ENCODE assay signal across 17 cellular contexts in genomic region chr7:94323872-94324271, GRCh38.
"Had no signal": no experiment of that assay in that cellular context is flagged by ENCODE, and none has a peak within 500 bp of the region (broad histone marks: within the 10 kb centered on the region; RNA-seq: fewer than 3 reads in every experiment).

No MANE protein-coding gene starts in this region.

- H3K36me3 Mint-ChIP-seq: activated naive CD8-positive, alpha-beta T cell treated with anti-CD3 and anti-CD28 coated beads, Interleukin-2, amount 10 ng/mL, durations not matched to agents 7 days and 5 days; immature natural killer cell had no signal

- H3K4me1 ChIP-seq: esophagus squamous epithelium had no signal

- FAIRE-seq: bronchial epithelial cell, colon had no signal

- H3K4me1 Mint-ChIP-seq: activated CD4-positive, alpha-beta memory T cell treated with anti-CD3 and anti-CD28 coated beads, Interleukin-2, amount 10 ng/mL, durations not matched to agents 7 days and 5 days; activated naive CD8-positive, alpha-beta T cell treated with anti-CD3 and anti-CD28 coated beads, Interleukin-2, amount 10 ng/mL, durations not matched to agents 7 days and 5 days; immature natural killer cell; stimulated activated memory B cell treated with anti-CD40 and anti-IgM and Interleukin-4, amounts not matched to agents 10 μg/mL and 1 μg/mL and 100 μg/mL, for 72 hours had no signal

- H3K27ac Mint-ChIP-seq: activated CD4-positive, alpha-beta memory T cell treated with anti-CD3 and anti-CD28 coated beads, Interleukin-2, amount 10 ng/mL, durations not matched to agents 7 days and 5 days; activated naive CD8-positive, alpha-beta T cell treated with anti-CD3 and anti-CD28 coated beads, Interleukin-2, amount 10 ng/mL, durations not matched to agents 7 days and 5 days; activated T-cell treated with anti-CD3 and anti-CD28 coated beads, Interleukin-2, amount 50 U/mL, for 72 hours; immature natural killer cell; nephron progenitor cell; stimulated activated memory B cell treated with anti-CD40 and anti-IgM and Interleukin-4, amounts not matched to agents 10 μg/mL and 1 μg/mL and 100 μg/mL, for 72 hours had no signal

- H3K27me3 Mint-ChIP-seq: activated CD4-positive, alpha-beta memory T cell treated with anti-CD3 and anti-CD28 coated beads, Interleukin-2, amount 10 ng/mL, durations not matched to agents 7 days and 5 days; activated naive CD8-positive, alpha-beta T cell treated with anti-CD3 and anti-CD28 coated beads, Interleukin-2, amount 10 ng/mL, durations not matched to agents 7 days and 5 days had no signal

- DNase-seq: activated CD4-positive, alpha-beta memory T cell treated with anti-CD3 and anti-CD28 coated beads, Interleukin-2, amount 10 ng/mL, durations not matched to agents 7 days and 5 days; activated CD8-positive, alpha-beta memory T cell treated with anti-CD3 and anti-CD28 coated beads, Interleukin-2, amount 50 U/mL, for 4 hours; activated gamma-delta T cell treated with Interleukin-2 at 50 U/mL for 16 hours; activated naive CD8-positive, alpha-beta T cell treated with anti-CD3 and anti-CD28 coated beads, Interleukin-2, amount 10 ng/mL, durations not matched to agents 7 days and 5 days; activated T-cell treated with anti-CD3 and anti-CD28 coated beads, Interleukin-2, amount 50 U/mL, for 72 hours; aorta; esophagus squamous epithelium; immature natural killer cell; left colon; nephron progenitor cell; ovary; T-helper 1 cell; trophoblast cell had no signal

- H3K27me3 ChIP-seq: esophagus squamous epithelium, ovary had no signal

- H3K4me3 Mint-ChIP-seq: activated CD4-positive, alpha-beta memory T cell treated with anti-CD3 and anti-CD28 coated beads, Interleukin-2, amount 10 ng/mL, durations not matched to agents 7 days and 5 days; activated naive CD8-positive, alpha-beta T cell treated with anti-CD3 and anti-CD28 coated beads, Interleukin-2, amount 10 ng/mL, durations not matched to agents 7 days and 5 days; activated T-cell treated with anti-CD3 and anti-CD28 coated beads, Interleukin-2, amount 50 U/mL, for 72 hours; immature natural killer cell; nephron progenitor cell; stimulated activated memory B cell treated with anti-CD40 and anti-IgM and Interleukin-4, amounts not matched to agents 10 μg/mL and 1 μg/mL and 100 μg/mL, for 72 hours had no signal

- ATAC-seq: activated T-cell treated with anti-CD3 and anti-CD28 coated beads, Interleukin-2, amount 50 U/mL, for 72 hours; left colon; stimulated activated memory B cell treated with anti-CD40 and anti-IgM and Interleukin-4, amounts not matched to agents 10 μg/mL and 1 μg/mL and 100 μg/mL, for 72 hours had no signal

- H3K9me3 ChIP-seq: ovary had no signal

- H3K27ac ChIP-seq: ovary, VCaP had no signal

- H3K4me3 ChIP-seq: esophagus squamous epithelium, ovary had no signal

- H3K36me3 ChIP-seq: esophagus squamous epithelium, ovary had no signal
